Comparison of ENCODE assay signal across 1 cellular context in genomic region chr20:63863021-63863797, GRCh38.
TF ChIP-seq lines count a peak whose summit lies in the region.

No MANE protein-coding gene starts in this region.

TF ChIP-seq in GM23338, 12 proteins besides CTCF, POLR2A, EP300 and RAD21 (continued from another document):
- TF ChIP-seq ZNF462 (CRISPR knock-in tag; IDR thresholded peaks at IDR 0.05) (no peak), REST (IDR thresholded peaks at IDR 0.05; ENCODE audit: unreplicated experiment) (no peak), JUNB (IDR thresholded peaks at IDR 0.05; ENCODE audit: unreplicated experiment) (no peak), ETS1 (IDR thresholded peaks at IDR 0.05) (no peak), CREB1 (CRISPR knock-in tag; IDR thresholded peaks at IDR 0.05; ENCODE audit: low read depth) (no peak), EZH2 (IDR thresholded peaks at IDR 0.05; ENCODE audit: low read depth, unreplicated experiment) (no peak), STAT1 (IDR thresholded peaks at IDR 0.05; ENCODE audit: unreplicated experiment) (no peak)
